In genomic region chr2:233247744-233248143, GRCh38 we compare ENCODE assay signal across 10 cellular contexts. TPM values are rescaled to one million over a fixed set of nuclear protein-coding genes. Genes with fewer than 3 reads are reported as not detected.
DNase-seq lines count a peak whose midpoint lies in the region; ATAC-seq and TF ChIP-seq lines count a peak whose summit lies in the region.
"Had no signal": no experiment of that assay in that cellular context is flagged by ENCODE, and none has a peak within 500 bp of the region (broad histone marks: within the 10 kb centered on the region; RNA-seq: fewer than 3 reads in every experiment).

No MANE protein-coding gene starts in this region.

- H3K4me1 Mint-ChIP-seq in stimulated activated naive CD8-positive, alpha-beta T cell treated with anti-CD3 and anti-CD28 coated beads, Interleukin-15, Interleukin-2, amounts not matched to agents 100 ng/mL and 50 ng/mL, for 24 hours (ENCODE audit: low read depth): peaks cover 58% of the 10 kb centered on the region

- no peaks in the 10 kb centered on the region for H3K9me3 Mint-ChIP-seq in stimulated activated naive CD8-positive, alpha-beta T cell treated with anti-CD3 and anti-CD28 coated beads, Interleukin-15, Interleukin-2, amounts not matched to agents 100 ng/mL and 50 ng/mL, for 24 hours

- peak overlapping the region; percentile 95 for H3K27ac Mint-ChIP-seq in stimulated activated naive CD8-positive, alpha-beta T cell treated with anti-CD3 and anti-CD28 coated beads, Interleukin-15, Interleukin-2, amounts not matched to agents 100 ng/mL and 50 ng/mL, for 24 hours

- peak; percentile 20 to 63 for DNase-seq in activated CD8-positive, alpha-beta memory T cell treated with anti-CD3 and anti-CD28 coated beads for 4 hours (ENCODE audit: low read depth in 2 of 2)
- no peak for DNase-seq in activated CD8-positive, alpha-beta memory T cell treated with anti-CD3 and anti-CD28 coated beads for 24 hours
- DNase-seq in activated T-cell treated with anti-CD3 and anti-CD28 coated beads for 24 hours (ENCODE audit: low read depth) (peak; percentile 62), hepatocyte (ENCODE audit: low spot score) (peak; percentile 61), WERI-Rb-1 (no peak), coronary artery (ENCODE audit: low spot score) (no peak)

- H3K4me1 ChIP-seq in hepatocyte (ENCODE audit: insufficient read depth): no peaks in the 10 kb centered on the region

- H3K9me3 ChIP-seq in hepatocyte (ENCODE audit: low read depth) (no peaks in the 10 kb centered on the region), WERI-Rb-1 (ENCODE audit: severe bottlenecking) (no peaks in the 10 kb centered on the region)

- H3K4me2 ChIP-seq in hepatocyte: no peak overlapping the region

- peaks cover 9% of the 10 kb centered on the region for H3K79me2 ChIP-seq in hepatocyte

- H3K4me3 ChIP-seq in hepatocyte: no peak overlapping the region
- no peak overlapping the region for H3K4me3 ChIP-seq in WERI-Rb-1 (ENCODE audit: low read depth, low read length)
- H3K4me3 ChIP-seq in coronary artery: no peak overlapping the region

- peaks cover under 1% of the 10 kb centered on the region for H3K36me3 Mint-ChIP-seq in stimulated activated naive CD8-positive, alpha-beta T cell treated with anti-CD3 and anti-CD28 coated beads, Interleukin-15, Interleukin-2, amounts not matched to agents 100 ng/mL and 50 ng/mL, for 24 hours (ENCODE audit: low read depth)

- H4K20me1 ChIP-seq in hepatocyte (ENCODE audit: insufficient read depth, poor library complexity, severe bottlenecking): no peaks in the 10 kb centered on the region

- no peaks in the 10 kb centered on the region for H3K9me2 ChIP-seq in hepatocyte (replicated peaks; ENCODE audit: insufficient read depth)

- no peak for ATAC-seq in GM18867 (IDR thresholded peaks at IDR 0.05; ENCODE audit: unreplicated experiment)

- peak overlapping the region; percentile 61 for H3K4me3 Mint-ChIP-seq in stimulated activated naive CD8-positive, alpha-beta T cell treated with anti-CD3 and anti-CD28 coated beads, Interleukin-15, Interleukin-2, amounts not matched to agents 100 ng/mL and 50 ng/mL, for 24 hours

- no peaks in the 10 kb centered on the region for H3K36me3 ChIP-seq in hepatocyte (replicated peaks; ENCODE audit: insufficient read depth, low read depth)
- H3K36me3 ChIP-seq in WERI-Rb-1: no peaks in the 10 kb centered on the region

- no peaks in the 10 kb centered on the region for H3K27me3 Mint-ChIP-seq in stimulated activated naive CD8-positive, alpha-beta T cell treated with anti-CD3 and anti-CD28 coated beads, Interleukin-15, Interleukin-2, amounts not matched to agents 100 ng/mL and 50 ng/mL, for 24 hours

- H3K27me3 ChIP-seq in hepatocyte: no peaks in the 10 kb centered on the region
- no peaks in the 10 kb centered on the region for H3K27me3 ChIP-seq in WERI-Rb-1 (ENCODE audit: insufficient read depth, low read depth, severe bottlenecking)

- peak overlapping the region; percentile 51 for H3K27ac ChIP-seq in hepatocyte
- H3K27ac ChIP-seq in WERI-Rb-1: no peak overlapping the region
- H3K27ac ChIP-seq in coronary artery: no peak overlapping the region

- TF ChIP-seq CTCF in hepatocyte (IDR thresholded peaks at IDR 0.05; ENCODE audit: poor library complexity) (no peak), WERI-Rb-1 (IDR thresholded peaks at IDR 0.05; ENCODE audit: low read depth, low read length) (no peak), coronary artery (IDR thresholded peaks at IDR 0.05) (no peak)

- H2AFZ ChIP-seq in hepatocyte: no peak overlapping the region

RNA-seq across cellular contexts. Expression of gene ATG16L1, which starts 3.7 kb away (rescaled TPM):
- total RNA-seq in hepatocyte: 21.9 and 28.2 TPM in 2 replicates
- polyA plus RNA-seq in hepatocyte: 15.7 and 16.6 TPM in 2 replicates

RNA-seq across cellular contexts. Expression of gene SAG, which starts 59.9 kb away (rescaled TPM):
- 0.47 TPM in 1 of 2 replicates, not detected in the other for total RNA-seq in hepatocyte
- not detected in 2 replicates for polyA plus RNA-seq in hepatocyte
- total RNA-seq: lung microvascular endothelial cell had no signal
- polyA plus RNA-seq: AG04450 had no signal

Comparison
In these comparisons a context has a peak if more than half of its experiments do, and no peak if none do; other contexts are left out.
1. DNase-seq: peak in activated CD8-positive, alpha-beta memory T cell treated with anti-CD3 and anti-CD28 coated beads for 4 hours (2 of 2), activated T-cell treated with anti-CD3 and anti-CD28 coated beads for 24 hours (single experiment) and hepatocyte (single experiment); none in activated CD8-positive, alpha-beta memory T cell treated with anti-CD3 and anti-CD28 coated beads for 24 hours (single experiment), WERI-Rb-1 (single experiment) and coronary artery (single experiment).